Comparison of ENCODE assay signal across 8 cellular contexts in the genomic region with DNA sequence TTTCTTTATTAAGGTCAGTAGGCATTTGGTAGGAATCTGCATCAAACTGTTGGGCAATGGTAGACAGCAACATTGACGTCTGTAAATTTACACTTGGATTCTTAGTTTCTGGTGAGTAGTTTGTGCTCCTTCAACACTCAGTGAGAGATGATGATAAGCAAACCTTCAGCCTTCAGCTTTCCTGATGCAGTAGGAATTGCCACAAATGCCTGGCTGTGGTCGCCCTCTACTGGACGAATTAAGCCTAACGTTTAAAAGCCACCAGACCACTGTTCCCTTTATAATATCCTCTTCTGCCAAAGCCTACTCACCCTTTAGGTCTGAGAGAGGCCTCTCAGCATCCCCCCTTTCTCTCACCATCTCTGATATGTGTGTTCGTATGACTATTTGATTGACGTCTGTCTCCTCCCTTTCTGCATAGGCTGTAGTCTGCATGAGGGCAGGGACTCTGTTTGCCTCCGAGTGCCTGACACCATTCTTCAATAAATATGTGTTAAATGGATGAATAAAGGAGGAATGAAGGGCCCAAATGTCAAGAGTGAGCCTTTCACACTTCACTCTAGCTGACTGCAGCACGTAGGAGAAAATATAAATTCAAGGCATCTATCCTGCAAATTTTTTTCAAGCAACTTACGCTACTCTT. TPM values are rescaled to one million over a fixed set of nuclear protein-coding genes. Genes with fewer than 3 reads are reported as not detected.
DNase-seq lines count a peak whose midpoint lies in the region; ATAC-seq and TF ChIP-seq lines count a peak whose summit lies in the region.

No MANE protein-coding gene starts in this region.

- H3K27me3 ChIP-seq in colonic mucosa (no peaks in the 10 kb centered on the region), liver (ENCODE audit: control insufficient read depth in 4 of 4, insufficient read depth in 4 of 4, low read length in 3 of 4) (no peaks in the 10 kb centered on the region)

- H3K4me3 ChIP-seq in colonic mucosa (no peak overlapping the region), liver (ENCODE audit: low read depth in 1 of 3, low read length in 3 of 3) (no peak overlapping the region)

- no peak overlapping the region for H3K27ac ChIP-seq in colonic mucosa
- H3K27ac ChIP-seq in liver (ENCODE audit: low read depth in 1 of 2, low read length in 2 of 2), result no peak overlapping the region

- intact Hi-C loops in colonic mucosa (cut with DNase I), result loop anchor here (10.0 kb wide), 1 partner anchor 448 kb away; the partner anchor contains the start of gene METTL21A

- DNase-seq in AG08395 (ENCODE audit: low spot score) (peak; percentile 78), NCI-H2196 treated with DMSO at 0.1 percent for 48 hours (lab: John Stamatoyannopoulos, UW; ENCODE audit: unreplicated experiment) (peak; percentile 9), colonic mucosa (peak; percentile 78)
- peak; percentile 31 to 42 for DNase-seq in activated CD4-positive, alpha-beta T cell treated with anti-CD3 and anti-CD28 coated beads for 24 hours (ENCODE audit: low read depth in 2 of 2)
- peak; percentile 37 for DNase-seq in stimulated activated CD8-positive, alpha-beta memory T cell treated with anti-CD3 and anti-CD28 coated beads, Interleukin-12 subunit alpha, Interleukin-12 subunit beta, amount 100 ng/mL, for 1 hour (ENCODE audit: low read depth)

- ATAC-seq in GM18519 (IDR thresholded peaks at IDR 0.05; ENCODE audit: low FRiP score, unreplicated experiment) (peak; percentile 81), HG03060 (IDR thresholded peaks at IDR 0.05; ENCODE audit: low read depth, unreplicated experiment) (peak; percentile 60)

- H3K4me1 ChIP-seq in colonic mucosa (no peaks in the 10 kb centered on the region), liver (ENCODE audit: control insufficient read depth in 4 of 4, insufficient read depth in 4 of 4, low read length in 3 of 4) (no peaks in the 10 kb centered on the region)

- H3K9me3 ChIP-seq in colonic mucosa (no peaks in the 10 kb centered on the region), liver (ENCODE audit: control insufficient read depth in 4 of 4, low read length in 3 of 4) (no peaks in the 10 kb centered on the region)

- 25% methylated on average over 9 of the region's 9 CpGs for WGBS in liver

- H3K9ac ChIP-seq in colonic mucosa (ENCODE audit: low read depth in 2 of 2, low read length in 2 of 2) (no peak overlapping the region), liver (ENCODE audit: low read depth in 1 of 2, low read length in 2 of 2) (no peak overlapping the region)

- H3K36me3 ChIP-seq in colonic mucosa (no peaks in the 10 kb centered on the region), liver (ENCODE audit: control insufficient read depth in 4 of 4, insufficient read depth in 3 of 4, low read depth in 1 of 4, low read length in 3 of 4) (no peaks in the 10 kb centered on the region)

- peak; percentile 94 to 96 for TF ChIP-seq RAD21 in liver (IDR thresholded peaks at IDR 0.05)

- TF ChIP-seq CTCF in colonic mucosa (IDR thresholded peaks at IDR 0.05), result peak; percentile 65
- TF ChIP-seq CTCF in liver (IDR thresholded peaks at IDR 0.05; ENCODE audit: low read depth, low read length, missing input control), result peak; percentile 79

TF ChIP-seq in liver, 16 proteins besides CTCF, POLR2A, EP300 and RAD21:
- TF ChIP-seq FOXA2 (IDR thresholded peaks at IDR 0.05), result no peak
- no peak for TF ChIP-seq MAX (IDR thresholded peaks at IDR 0.05)
- TF ChIP-seq, protein P1, sequence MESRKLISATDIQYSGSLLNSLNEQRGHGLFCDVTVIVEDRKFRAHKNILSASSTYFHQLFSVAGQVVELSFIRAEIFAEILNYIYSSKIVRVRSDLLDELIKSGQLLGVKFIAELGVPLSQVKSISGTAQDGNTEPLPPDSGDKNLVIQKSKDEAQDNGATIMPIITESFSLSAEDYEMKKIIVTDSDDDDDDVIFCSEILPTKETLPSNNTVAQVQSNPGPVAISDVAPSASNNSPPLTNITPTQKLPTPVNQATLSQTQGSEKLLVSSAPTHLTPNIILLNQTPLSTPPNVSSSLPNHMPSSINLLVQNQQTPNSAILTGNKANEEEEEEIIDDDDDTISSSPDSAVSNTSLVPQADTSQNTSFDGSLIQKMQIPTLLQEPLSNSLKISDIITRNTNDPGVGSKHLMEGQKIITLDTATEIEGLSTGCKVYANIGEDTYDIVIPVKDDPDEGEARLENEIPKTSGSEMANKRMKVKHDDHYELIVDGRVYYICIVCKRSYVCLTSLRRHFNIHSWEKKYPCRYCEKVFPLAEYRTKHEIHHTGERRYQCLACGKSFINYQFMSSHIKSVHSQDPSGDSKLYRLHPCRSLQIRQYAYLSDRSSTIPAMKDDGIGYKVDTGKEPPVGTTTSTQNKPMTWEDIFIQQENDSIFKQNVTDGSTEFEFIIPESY (IDR thresholded peaks at IDR 0.05), result no peak
- no peak for TF ChIP-seq HNF4G (IDR thresholded peaks at IDR 0.05)
- no peak for TF ChIP-seq YY1 (IDR thresholded peaks at IDR 0.05)
- TF ChIP-seq TAF1 (conservative IDR thresholded peaks at IDR 0.05), result no peak
- no peak for TF ChIP-seq NR2F2 (IDR thresholded peaks at IDR 0.05)
- TF ChIP-seq, protein P2, sequence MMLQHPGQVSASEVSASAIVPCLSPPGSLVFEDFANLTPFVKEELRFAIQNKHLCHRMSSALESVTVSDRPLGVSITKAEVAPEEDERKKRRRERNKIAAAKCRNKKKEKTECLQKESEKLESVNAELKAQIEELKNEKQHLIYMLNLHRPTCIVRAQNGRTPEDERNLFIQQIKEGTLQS (IDR thresholded peaks at IDR 0.05), result no peak
- no peak for TF ChIP-seq HNF4A (conservative IDR thresholded peaks at IDR 0.05)
- no peak for TF ChIP-seq JUND (IDR thresholded peaks at IDR 0.05)
- TF ChIP-seq EGR1 (IDR thresholded peaks at IDR 0.05; ENCODE audit: low read depth in 2 of 2), result no peak

RNA-seq across cellular contexts. Expression of gene PLEKHM3, which starts 47.0 kb away (rescaled TPM):
- total RNA-seq in colonic mucosa, result 1 to 10 TPM; 5.7 to 8.3 TPM
- 10 to 100 TPM in 1 of 2 donors, 1 to 10 TPM in 1; 5.5 to 18.3 TPM for total RNA-seq in liver
- 1 to 10 TPM; 3.0 to 5.5 TPM for polyA plus RNA-seq in liver

RNA-seq across cellular contexts. Expression of gene CRYGD, which starts 52.0 kb away (rescaled TPM):
- total RNA-seq in colonic mucosa (not detected), liver (not detected)
- polyA plus RNA-seq in liver, result not detected

RNA-seq across cellular contexts. Expression of gene CRYGC, which starts 57.3 kb away (rescaled TPM):
- not detected for total RNA-seq in colonic mucosa
- not detected for total RNA-seq in liver
- not detected for polyA plus RNA-seq in liver

Comparison
In these comparisons a context has a peak if more than half of its experiments do, and no peak if none do; other contexts are left out.
1. DNase-seq: peak in every context shown above with its lines; median percentile 78 in AG08395; 78 in colonic mucosa; 37 in stimulated activated CD8-positive, alpha-beta memory T cell treated with anti-CD3 and anti-CD28 coated beads, Interleukin-12 subunit alpha, Interleukin-12 subunit beta, amount 100 ng/mL, for 1 hour; 36 in activated CD4-positive, alpha-beta T cell treated with anti-CD3 and anti-CD28 coated beads for 24 hours; 9 in NCI-H2196 treated with DMSO at 0.1 percent for 48 hours.